ENCODE assay signal across 1 cellular context in genomic region chr5:6398570-6399230, GRCh38.
TF ChIP-seq lines count a peak whose summit lies in the region.

No MANE protein-coding gene starts in this region.

TF ChIP-seq in K562, 482 proteins besides CTCF, POLR2A, EP300 and RAD21 (continues in another document):
- TF ChIP-seq ZBTB5 (IDR thresholded peaks at IDR 0.05) (no peak), RBBP5 (IDR thresholded peaks at IDR 0.05; ENCODE audit: borderline replicate concordance, insufficient read depth, low read length, poor library complexity, severe bottlenecking) (no peak), ZNF830 (CRISPR knock-in tag; IDR thresholded peaks at IDR 0.05) (no peak), ZNF41 (CRISPR knock-in tag; conservative IDR thresholded peaks at IDR 0.05) (no peak), MEF2D (tag; conservative IDR thresholded peaks at IDR 0.05; ENCODE audit: low read depth) (no peak), MBD1 (CRISPR knock-in tag; IDR thresholded peaks at IDR 0.05) (no peak), ASH1L (IDR thresholded peaks at IDR 0.05; ENCODE audit: borderline replicate concordance, low read depth, partially characterized antibody) (no peak), FOXK2 (conservative IDR thresholded peaks at IDR 0.05 in 1 of 2, IDR thresholded peaks at IDR 0.05 in 1 of 2; ENCODE audit: low read depth in 2 of 2) (no peak), CC2D1A (IDR thresholded peaks at IDR 0.05) (no peak), PKNOX1 (IDR thresholded peaks at IDR 0.05) (peak; percentile 67), HDGF (IDR thresholded peaks at IDR 0.05) (no peak), SETDB1 (IDR thresholded peaks at IDR 0.05; ENCODE audit: low read length) (no peak), ZNF3 (CRISPR knock-in tag; IDR thresholded peaks at IDR 0.05) (no peak), MECOM (CRISPR knock-in tag; IDR thresholded peaks at IDR 0.05) (no peak), NFE2 (IDR thresholded peaks at IDR 0.05; ENCODE audit: low read depth) (peak; percentile 61), MAFG (tag; conservative IDR thresholded peaks at IDR 0.05) (0 out of 2 replicates have a peak, but pooled peaks have one; percentile 5), PREB (CRISPR knock-in tag; IDR thresholded peaks at IDR 0.05) (no peak), KDM4B (IDR thresholded peaks at IDR 0.05; ENCODE audit: borderline replicate concordance in 2 of 2, low read depth in 1 of 2) (no peak), SP1 (CRISPR knock-in tag; IDR thresholded peaks at IDR 0.05) (no peak), HMBOX1 (IDR thresholded peaks at IDR 0.05) (peak; percentile 36; the same call in 1 of the 2 replicates), SIRT6 (IDR thresholded peaks at IDR 0.05; ENCODE audit: low read depth, low read length) (no peak), ZNF407 (IDR thresholded peaks at IDR 0.05; ENCODE audit: low read depth) (no peak), OTX1 (CRISPR knock-in tag; IDR thresholded peaks at IDR 0.05) (no peak), USF2 (CRISPR knock-in tag; IDR thresholded peaks at IDR 0.05) (no peak), ZNF785 (CRISPR knock-in tag; IDR thresholded peaks at IDR 0.05) (no peak), RFX7 (CRISPR knock-in tag; IDR thresholded peaks at IDR 0.05) (no peak), DIDO1 (tag; IDR thresholded peaks at IDR 0.05; ENCODE audit: low read depth) (no peak), RERE (CRISPR knock-in tag; IDR thresholded peaks at IDR 0.05; ENCODE audit: borderline replicate concordance) (no peak), ZNF449 (CRISPR knock-in tag; IDR thresholded peaks at IDR 0.05) (no peak), ZNF583 (CRISPR knock-in tag; IDR thresholded peaks at IDR 0.05) (no peak), MXD1 (CRISPR knock-in tag; IDR thresholded peaks at IDR 0.05; ENCODE audit: borderline replicate concordance, poor library complexity, severe bottlenecking) (no peak), ZNF316 (IDR thresholded peaks at IDR 0.05) (0 out of 2 replicates have a peak, but pooled peaks have one; percentile 3), HDAC1 (IDR thresholded peaks at IDR 0.05) (no peak), C11orf30 (IDR thresholded peaks at IDR 0.05; ENCODE audit: low read depth) (peak; percentile 13; the same call in 1 of the 2 replicates), NEUROD1 (IDR thresholded peaks at IDR 0.05; ENCODE audit: borderline replicate concordance, low read depth, low read length, partially characterized antibody) (no peak)
